12 cellular contexts compared by ENCODE assay signal in genomic region chr10:73916761-73917470, GRCh38. TPM values are rescaled to one million over a fixed set of nuclear protein-coding genes. Genes with fewer than 3 reads are reported as not detected.
DNase-seq lines count a peak whose midpoint lies in the region; ATAC-seq and TF ChIP-seq lines count a peak whose summit lies in the region.
"Had no signal": no experiment of that assay in that cellular context is flagged by ENCODE, and none has a peak within 500 bp of the region (broad histone marks: within the 10 kb centered on the region; RNA-seq: fewer than 3 reads in every experiment).

No MANE protein-coding gene starts in this region.

- intact Hi-C loops in mammary epithelial cell (cut with micrococcal nuclease) (no loop called here), mucosa of descending colon (cut with DNase I, micrococcal nuclease) (no loop called here)

- H3K27ac ChIP-seq in AG04450 (ENCODE audit: low read depth, low read length) (peak overlapping the region; percentile 21), mammary epithelial cell (ENCODE audit: insufficient read depth, low read depth, low read length) (peak overlapping the region; percentile 32), endodermal cell (ENCODE audit: low read depth, low read length) (no peak overlapping the region)

- peaks cover 21% of the 10 kb centered on the region for H3K9me3 ChIP-seq in AG04450 (ENCODE audit: control insufficient read depth, insufficient read depth, low read length)
- no peaks in the 10 kb centered on the region for H3K9me3 ChIP-seq in mammary epithelial cell (replicated peaks; ENCODE audit: insufficient read depth, low read length)
- no peaks in the 10 kb centered on the region for H3K9me3 ChIP-seq in mucosa of descending colon
- no peaks in the 10 kb centered on the region for H3K9me3 ChIP-seq in endodermal cell (ENCODE audit: control insufficient read depth, low read length)

- H3K4me1 ChIP-seq in mammary epithelial cell (ENCODE audit: insufficient read depth, low read length): peaks cover 69% of the 10 kb centered on the region
- H3K4me1 ChIP-seq in mucosa of descending colon (ENCODE audit: low read depth): peaks cover 16% of the 10 kb centered on the region
- H3K4me1 ChIP-seq in endodermal cell (ENCODE audit: control insufficient read depth, insufficient read depth, low read length): no peaks in the 10 kb centered on the region

- no peak overlapping the region for H3K27ac Mint-ChIP-seq in endodermal cell

- TF ChIP-seq CTCF in AG04450 (IDR thresholded peaks at IDR 0.05; ENCODE audit: low read depth, low read length) (no peak), mammary epithelial cell (conservative IDR thresholded peaks at IDR 0.05 in 1 of 2, IDR thresholded peaks at IDR 0.05 in 1 of 2; ENCODE audit: extremely low read depth in 1 of 2, insufficient read depth in 1 of 2, low read depth in 1 of 2, low read length in 2 of 2) (no peak), mucosa of descending colon (IDR thresholded peaks at IDR 0.05) (no peak), endodermal cell (conservative IDR thresholded peaks at IDR 0.05) (no peak)

- 30% methylated on average over 3 of the region's 5 CpGs for WGBS in mammary epithelial cell (ENCODE audit: low coverage, missing lambda C conversion rate)
- WGBS in endodermal cell (ENCODE audit: insufficient coverage in 1 of 2, insufficient read length in 1 of 2), 2 experiments: 89 to 90% methylated on average over 3 to 5 of the region's 5 CpGs

- CTCF ChIA-PET in AG04450 (lab: Charles Lee) (interaction anchor here (0.6 kb wide), 1 partner anchor 24 kb away, joined by 3 read pairs; no protein-coding TSS in a partner anchor), mammary epithelial cell (lab: Charles Lee; ENCODE audit: low non-redundant PET) (no interaction called here)

- H2AFZ ChIP-seq in mammary epithelial cell (ENCODE audit: low read depth, low read length): no peak overlapping the region

- no peaks in the 10 kb centered on the region for H3K36me3 Mint-ChIP-seq in endodermal cell (ENCODE audit: low read depth)

- H3K27me3 Mint-ChIP-seq in endodermal cell (ENCODE audit: insufficient read depth): peaks cover 32% of the 10 kb centered on the region

- peaks cover 36% of the 10 kb centered on the region for H3K36me3 ChIP-seq in mammary epithelial cell (ENCODE audit: insufficient read depth, low read length)
- no peaks in the 10 kb centered on the region for H3K36me3 ChIP-seq in mucosa of descending colon (ENCODE audit: low read depth)
- no peaks in the 10 kb centered on the region for H3K36me3 ChIP-seq in endodermal cell (ENCODE audit: control insufficient read depth, insufficient read depth, low read length)

- ATAC-seq in mucosa of descending colon (peak; percentile 81), GM19324 (IDR thresholded peaks at IDR 0.05; ENCODE audit: low FRiP score, unreplicated experiment) (no peak)

- POLR2A ChIA-PET in AG04450 (lab: Yijun Ruan, JAX): interaction anchor here (0.5 to 2.3 kb wide), 4 partner anchors 8 to 83 kb away, joined by 3 to 8 read pairs (median 5); no protein-coding TSS in a partner anchor

- H3K9ac ChIP-seq in mammary epithelial cell (ENCODE audit: insufficient read depth, low read length) (no peak overlapping the region), endodermal cell (ENCODE audit: extremely low read depth, low read length, poor library complexity, severe bottlenecking) (no peak overlapping the region)

- peaks cover 6% of the 10 kb centered on the region for H3K4me1 Mint-ChIP-seq in endodermal cell

- dilution Hi-C loops in mammary epithelial cell (cut with HindIII; ENCODE audit: low sequenced_read_pairs): no loop called here

- peaks cover 50% of the 10 kb centered on the region for H3K79me2 ChIP-seq in mammary epithelial cell (ENCODE audit: insufficient read depth, low read length)

- H3K4me3 Mint-ChIP-seq in endodermal cell: no peak overlapping the region

- in situ Hi-C loops in mammary epithelial cell (cut with MboI; ENCODE audit: low sequenced_read_pairs in 2 of 2): no loop called here

- DNase-seq in AG04450 (ENCODE audit: low read depth, low spot score) (no peak), HT1080 (ENCODE audit: low read depth) (peak; percentile 24), mammary epithelial cell (peak; percentile 44), mucosa of descending colon (peak in 1 of 3 donors; percentile 64), D341Med (ENCODE audit: low spot score) (no peak), endodermal cell (no peak), DMS 273 (lab: John Stamatoyannopoulos, UW; ENCODE audit: unreplicated experiment) (no peak)
- DNase-seq: mesendoderm; NCI-H1694 treated with DMSO at 0.1 percent for 48 hours; NK-92 treated with Interleukin-12 subunit alpha and Interleukin-12 subunit beta, amount 100 ng/mL, for 24 hours had no signal

- no peaks in the 10 kb centered on the region for H4K20me1 ChIP-seq in mammary epithelial cell (ENCODE audit: insufficient read depth, low read length)

- H3K27me3 ChIP-seq in AG04450 (ENCODE audit: control insufficient read depth, insufficient read depth, low read length) (no peaks in the 10 kb centered on the region), mammary epithelial cell (ENCODE audit: insufficient read depth, low read length) (no peaks in the 10 kb centered on the region), endodermal cell (ENCODE audit: control insufficient read depth, insufficient read depth, low read length, poor library complexity, severe bottlenecking) (peaks cover 34% of the 10 kb centered on the region)

- no peaks in the 10 kb centered on the region for H3K9me3 Mint-ChIP-seq in endodermal cell

- H3K4me3 ChIP-seq in AG04450 (ENCODE audit: low read depth, low read length): peak overlapping the region; percentile 17; the same call in 1 of the 2 replicates
- H3K4me3 ChIP-seq in mammary epithelial cell (replicated peaks in 1 of 3; ENCODE audit: insufficient read depth in 1 of 3, low read depth in 2 of 3, low read length in 3 of 3): no peak overlapping the region
- H3K4me3 ChIP-seq in mucosa of descending colon: no peak overlapping the region
- no peak overlapping the region for H3K4me3 ChIP-seq in endodermal cell (ENCODE audit: low read length)
- H3K4me3 ChIP-seq: skin epidermis had no signal

- BruUV-seq in mammary epithelial cell (replicated peaks; lab: Mats Ljungman, UMichigan): TSS peak; percentile 30

- H3K4me2 ChIP-seq in mammary epithelial cell (ENCODE audit: insufficient read depth, low read depth, low read length): peak overlapping the region; percentile 6

RNA-seq across cellular contexts. Expression of gene PLAU, which starts 6.0 kb away (rescaled TPM):
- polyA plus RNA-seq in AG04450 (2011; rRNA removed) (241 and 329 TPM in 2 replicates), mammary epithelial cell (269 TPM)
- 140 and 188 TPM in 2 replicates for polyA minus RNA-seq in AG04450 (2011; rRNA and poly(A)+ RNA removed)
- total RNA-seq in HT1080 (2014; rRNA removed; shearing (Covaris generic)): 504 and 552 TPM in 2 replicates
- 1,046 and 1,097 TPM in 2 replicates for polyA plus RNA-seq in HT1080 (2015; cell fraction: cytosol; rRNA removed)
- 1,577 and 1,656 TPM in 2 replicates for polyA plus RNA-seq in HT1080 (2015; cell fraction: nucleus; rRNA removed)
- total RNA-seq in mammary epithelial cell (100 to 1,000 TPM in 1 of 2 donors, 10 to 100 TPM in 1; 85.7 to 712 TPM), mucosa of descending colon (10 to 100 TPM in 1 of 3 donors, 1 to 10 TPM in 2; 4.6 to 10.3 (median 5.8) TPM), endodermal cell (1 to 10 TPM; 2.7 to 3.3 TPM)
- 274 TPM for polyA minus RNA-seq in mammary epithelial cell
- 10.5 TPM for polyA plus RNA-seq in endodermal cell (2013, experiment 1 of 2)
- 14.2 TPM for polyA plus RNA-seq in endodermal cell (2013, experiment 2 of 2)

RNA-seq across cellular contexts. Expression of gene CAMK2G, which starts 42.6 kb away (rescaled TPM):
- 22.3 and 23.7 TPM in 2 replicates for polyA plus RNA-seq in AG04450 (2011; rRNA removed)
- polyA minus RNA-seq in AG04450 (2011; rRNA and poly(A)+ RNA removed): 28.5 and 28.7 TPM in 2 replicates
- total RNA-seq in HT1080 (2014; rRNA removed; shearing (Covaris generic)): 27.5 and 32.4 TPM in 2 replicates
- polyA plus RNA-seq in HT1080 (2015; cell fraction: cytosol; rRNA removed): 27.8 and 34.2 TPM in 2 replicates
- polyA plus RNA-seq in HT1080 (2015; cell fraction: nucleus; rRNA removed): 62.4 and 65.4 TPM in 2 replicates
- 10 to 100 TPM; 20.1 to 20.2 TPM for total RNA-seq in mammary epithelial cell
- polyA plus RNA-seq in mammary epithelial cell: 23.0 TPM
- 18.3 TPM for polyA minus RNA-seq in mammary epithelial cell
- total RNA-seq in mucosa of descending colon: 100 to 1,000 TPM in 1 of 3 donors, 10 to 100 TPM in 2; 53.5 to 141 (median 57.2) TPM
- 10 to 100 TPM; 20.9 to 21.7 TPM for total RNA-seq in endodermal cell
- 29.8 TPM for polyA plus RNA-seq in endodermal cell (2013, experiment 1 of 2)
- 25.8 TPM for polyA plus RNA-seq in endodermal cell (2013, experiment 2 of 2)

Comparison
In these comparisons a context has a peak if more than half of its experiments do, and no peak if none do; other contexts are left out.
1. DNase-seq: peak in HT1080 (single experiment) and mammary epithelial cell (single experiment); none in AG04450 (single experiment), D341Med (single experiment), endodermal cell (single experiment) and DMS 273 (single experiment).
2. RNA of gene PLAU, which starts 6.0 kb away (total RNA-seq): 85.7 to 712 TPM in mammary epithelial cell and 504 to 552 TPM in HT1080; 4.6 to 10.3 TPM in mucosa of descending colon and 2.7 to 3.3 TPM in endodermal cell; every median in the first group is over 4 times any median in the second.